24 cellular contexts compared by ENCODE assay signal in genomic region chr3:31576521-31576920, GRCh38.
"Had no signal": no experiment of that assay in that cellular context is flagged by ENCODE, and none has a peak within 500 bp of the region (broad histone marks: within the 10 kb centered on the region; RNA-seq: fewer than 3 reads in every experiment).

No MANE protein-coding gene starts in this region.

- H3K4me3 Mint-ChIP-seq: IgD-negative memory B cell had no signal

- DNase-seq: MG63, NCI-H1092 treated with DMSO at 0.1 percent for 48 hours, NCI-H1417 treated with DMSO at 0.1 percent for 48 hours, NCI-H146, NCI-H187, NCI-H2029, NCI-H2081 treated with DMSO at 0.1 percent for 48 hours, NCI-H2171, NCI-H226, NCI-H446, NCI-H510A, NCI-H524 treated with DMSO at 0.1 percent for 48 hours, NCI-H69, NCI-H774, Right ventricle myocardium superior, RPMI8226, SIG-M5 had no signal

- H3K27ac ChIP-seq: KMS-11, SJSA1, SK-N-MC had no signal

- H3K27me3 Mint-ChIP-seq: IgD-negative memory B cell had no signal

- H3K4me1 ChIP-seq: SJSA1 had no signal

- H3K4me3 ChIP-seq: K562, MG63, SJSA1, SK-N-MC had no signal

- H3K9me3 Mint-ChIP-seq: IgD-negative memory B cell had no signal

- H3K27me3 ChIP-seq: MG63, SJSA1 had no signal

- H3K4me2 ChIP-seq: KMS-11 had no signal

- ATAC-seq: HepG2, K562 had no signal

- H3K9me3 ChIP-seq: MG63, SJSA1 had no signal

- H3K9ac ChIP-seq: KMS-11 had no signal

- H3K27ac Mint-ChIP-seq: IgD-negative memory B cell had no signal

- FAIRE-seq: HepG2, K562, RCC 7860 had no signal
